In genomic region chr3:112847692-112848091, GRCh38 we compare ENCODE assay signal across 11 cellular contexts. TPM values are rescaled to one million over a fixed set of nuclear protein-coding genes. Genes with fewer than 3 reads are reported as not detected.
DNase-seq lines count a peak whose midpoint lies in the region; ATAC-seq and TF ChIP-seq lines count a peak whose summit lies in the region.
"Had no signal": no experiment of that assay in that cellular context is flagged by ENCODE, and none has a peak within 500 bp of the region (broad histone marks: within the 10 kb centered on the region; RNA-seq: fewer than 3 reads in every experiment).

No MANE protein-coding gene starts in this region.

- H3K27me3 ChIP-seq in CD4-positive, alpha-beta T cell (ENCODE audit: control insufficient read depth, insufficient read depth, low read length): no peaks in the 10 kb centered on the region

- intact Hi-C loops in CD4-positive, alpha-beta T cell (cut with DNase I, micrococcal nuclease): no loop called here

- peaks cover 12% of the 10 kb centered on the region for H3K36me3 Mint-ChIP-seq in CD4-positive, alpha-beta T cell (ENCODE audit: low read depth)

- POLR2A ChIA-PET in CD4-positive, alpha-beta T cell (lab: Charles Lee): interaction anchor here (0.6 to 1.4 kb wide), 3 partner anchors 18 to 74 kb away, joined by 3 to 6 read pairs (median 3); no protein-coding TSS in a partner anchor

- peak; percentile 67 for ATAC-seq in CD4-positive, alpha-beta T cell (ENCODE audit: poor library complexity)
- ATAC-seq in GM19463 (IDR thresholded peaks at IDR 0.05; ENCODE audit: unreplicated experiment) (peak; percentile 91), HG03571 (IDR thresholded peaks at IDR 0.05; ENCODE audit: unreplicated experiment) (peak; percentile 95)

- H3K9me3 Mint-ChIP-seq in CD4-positive, alpha-beta T cell: peaks cover 26% of the 10 kb centered on the region

- H3K27ac Mint-ChIP-seq in CD4-positive, alpha-beta T cell: peak overlapping the region; percentile 9

- H3K27ac ChIP-seq in CD4-positive, alpha-beta T cell (ENCODE audit: low read depth, low read length): no peak overlapping the region

- DNase-seq in CD4-positive, alpha-beta T cell: peak in 1 of 10 experiments; percentile 29
- peak; percentile 22 for DNase-seq in activated effector memory CD4-positive, alpha-beta T cell treated with Interleukin-2 at 50 U/mL for 16 hours
- DNase-seq in NCI-H2196 treated with DMSO at 0.1 percent for 48 hours (lab: John Stamatoyannopoulos, UW; ENCODE audit: unreplicated experiment): no peak
- no peak for DNase-seq in NCI-H1048 (lab: John Stamatoyannopoulos, UW)
- DNase-seq in effector CD4-positive, alpha-beta T cell: no peak
- no peak for DNase-seq in NCI-H446 (lab: John Stamatoyannopoulos, UW)
- DNase-seq: NCI-H2029 treated with DMSO at 0.1 percent for 48 hours had no signal

- H3K4me3 Mint-ChIP-seq in CD4-positive, alpha-beta T cell: peak overlapping the region; percentile 15

- H3K9me3 ChIP-seq in CD4-positive, alpha-beta T cell (ENCODE audit: control insufficient read depth, low read length): peaks cover 20% of the 10 kb centered on the region

- CTCF ChIA-PET in CD4-positive, alpha-beta T cell (lab: Charles Lee): no interaction called here

- no peaks in the 10 kb centered on the region for H3K27me3 Mint-ChIP-seq in CD4-positive, alpha-beta T cell

- TF ChIP-seq CTCF in CD4-positive, alpha-beta T cell (IDR thresholded peaks at IDR 0.05): no peak

- peaks cover 24% of the 10 kb centered on the region for H3K4me1 Mint-ChIP-seq in CD4-positive, alpha-beta T cell (ENCODE audit: low read depth)

RNA-seq across cellular contexts. Expression of gene CD200R1L, which starts 1.0 kb away (rescaled TPM):
- under 1 TPM in 1 of 2 experiments, not detected in 1; 0.17 TPM for total RNA-seq in CD4-positive, alpha-beta T cell
- total RNA-seq: endothelial cell of umbilical vein, renal cortical epithelial cell had no signal
